21 cellular contexts compared by ENCODE assay signal in the genomic region with DNA sequence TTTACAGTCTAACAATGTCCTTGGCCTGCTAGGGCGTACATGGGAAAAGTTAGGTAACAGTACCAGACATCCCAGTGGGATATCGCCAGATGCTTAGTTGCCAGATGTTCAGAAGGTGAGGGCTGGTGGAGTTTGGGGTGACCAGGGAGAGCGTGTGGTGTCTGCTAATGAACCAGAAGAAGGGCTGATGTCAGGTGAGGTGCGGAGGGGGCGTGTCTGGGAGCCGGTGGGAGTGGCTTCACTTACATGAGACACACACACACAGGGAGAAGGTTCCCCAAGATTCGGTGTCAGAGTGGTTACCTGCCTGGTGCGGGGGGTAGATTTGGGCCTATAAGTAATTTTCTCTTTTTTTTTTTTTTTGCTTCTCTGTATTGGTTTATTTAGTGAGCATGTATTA. TPM values are rescaled to one million over a fixed set of nuclear protein-coding genes. Genes with fewer than 3 reads are reported as not detected.
DNase-seq lines count a peak whose midpoint lies in the region; ATAC-seq, FAIRE-seq and TF ChIP-seq lines count a peak whose summit lies in the region.
"Had no signal": no experiment of that assay in that cellular context is flagged by ENCODE, and none has a peak within 500 bp of the region (broad histone marks: within the 10 kb centered on the region; RNA-seq: fewer than 3 reads in every experiment).

No MANE protein-coding gene starts in this region.

- H3K36me3 ChIP-seq in K562 (ENCODE audit: control insufficient read depth, insufficient read depth, low read length), result peaks cover 26% of the 10 kb centered on the region; the same call in 2 of the 3 replicates
- H3K36me3 ChIP-seq: cardiac muscle cell, gastrocnemius medialis, thoracic aorta, WERI-Rb-1 had no signal

- H3K27me3 ChIP-seq in K562 (ENCODE audit: control insufficient read depth in 2 of 2, insufficient read depth in 2 of 2, low read length in 2 of 2), result no peaks in the 10 kb centered on the region
- H3K27me3 ChIP-seq: cardiac muscle cell, dorsolateral prefrontal cortex, gastrocnemius medialis had no signal

- no peak overlapping the region for H2AFZ ChIP-seq in K562 (ENCODE audit: low read depth, low read length)

- CTCF ChIA-PET in K562 (lab: Yijun Ruan, JAX; ENCODE audit: low intra/inter-chr PET ratio), result no interaction called here

- H3K27ac Mint-ChIP-seq in IgD-negative memory B cell (peak overlapping the region in 2 of 3 donors; percentile 18 to 44), type B pancreatic cell (peak overlapping the region; percentile 17), glutamatergic neuron (ENCODE audit: unreplicated experiment) (no peak overlapping the region)
- H3K27ac Mint-ChIP-seq: natural killer cell; stimulated activated naive B cell treated with anti-CD40 and anti-IgM and Interleukin-4, amounts not matched to agents 10 μg/mL and 1 μg/mL and 100 μg/mL, for 72 hours had no signal

- in situ Hi-C loops in K562 (cut with MboI), result no loop called here

- H3K4me1 ChIP-seq in K562 (replicated peaks in 1 of 2; ENCODE audit: control insufficient read depth in 2 of 2, insufficient read depth in 2 of 2, low read length in 2 of 2), result peaks cover 2 to 3% of the 10 kb centered on the region in 2 experiments; a peak in 3 of 5 replicates
- H3K4me1 ChIP-seq: gastrocnemius medialis had no signal

- FAIRE-seq in K562 (lab: Jason Lieb, UNC), result no peak
- FAIRE-seq: GM12892 had no signal

- TF ChIP-seq POLR2A in K562 (conservative IDR thresholded peaks at IDR 0.05), result no peak

- no peaks in the 10 kb centered on the region for H3K27me3 Mint-ChIP-seq in IgD-negative memory B cell
- no peaks in the 10 kb centered on the region for H3K27me3 Mint-ChIP-seq in type B pancreatic cell
- H3K27me3 Mint-ChIP-seq in glutamatergic neuron (ENCODE audit: unreplicated experiment), result peaks cover 3% of the 10 kb centered on the region

- H3K4me3 Mint-ChIP-seq in IgD-negative memory B cell, result no peak overlapping the region
- H3K4me3 Mint-ChIP-seq in type B pancreatic cell, result no peak overlapping the region
- H3K4me3 Mint-ChIP-seq in glutamatergic neuron (ENCODE audit: unreplicated experiment), result no peak overlapping the region
- H3K4me3 Mint-ChIP-seq: natural killer cell; stimulated activated naive B cell treated with anti-CD40 and anti-IgM and Interleukin-4, amounts not matched to agents 10 μg/mL and 1 μg/mL and 100 μg/mL, for 72 hours had no signal

- no peaks in the 10 kb centered on the region for H4K20me1 ChIP-seq in K562 (replicated peaks; ENCODE audit: control insufficient read depth, insufficient read depth, low read length)

- H3K4me1 Mint-ChIP-seq in IgD-negative memory B cell, result peaks cover 26 to 31% (median 30%) of the 10 kb centered on the region in 3 donors
- H3K4me1 Mint-ChIP-seq in type B pancreatic cell (ENCODE audit: unreplicated experiment), result peaks cover 12% of the 10 kb centered on the region
- H3K4me1 Mint-ChIP-seq in glutamatergic neuron (ENCODE audit: low read depth, unreplicated experiment), result no peaks in the 10 kb centered on the region
- H3K4me1 Mint-ChIP-seq: natural killer cell had no signal

- no peak overlapping the region for H3K27ac ChIP-seq in K562 (ENCODE audit: extremely low read depth, low read depth, low read length)
- H3K27ac ChIP-seq: cardiac muscle cell, gastrocnemius medialis, WERI-Rb-1 had no signal

- H3K9me3 Mint-ChIP-seq in IgD-negative memory B cell, result peaks cover 0 to 1% (median 0%) of the 10 kb centered on the region in 3 donors
- peaks cover 4% of the 10 kb centered on the region for H3K9me3 Mint-ChIP-seq in type B pancreatic cell
- peaks cover 2% of the 10 kb centered on the region for H3K9me3 Mint-ChIP-seq in glutamatergic neuron (ENCODE audit: unreplicated experiment)
- H3K9me3 Mint-ChIP-seq: natural killer cell had no signal

- H3K36me3 Mint-ChIP-seq in IgD-negative memory B cell (peaks cover 4% of the 10 kb centered on the region), type B pancreatic cell (peaks cover 14% of the 10 kb centered on the region), glutamatergic neuron (ENCODE audit: unreplicated experiment) (no peaks in the 10 kb centered on the region)
- H3K36me3 Mint-ChIP-seq: natural killer cell had no signal

- H3K9me1 ChIP-seq in K562 (ENCODE audit: control insufficient read depth, insufficient read depth, low read length), result no peaks in the 10 kb centered on the region

- TF ChIP-seq RAD21 in K562 (CRISPR knock-in tag; conservative IDR thresholded peaks at IDR 0.05 in 1 of 2, IDR thresholded peaks at IDR 0.05 in 1 of 2), result no peak

- H3K9ac ChIP-seq in K562 (ENCODE audit: insufficient read depth in 1 of 2, low read depth in 2 of 2, low read length in 2 of 2), result 0 out of 4 replicates have a peak overlapping the region, but pooled peaks of 1 of the 2 experiments have one; percentile 29

- peaks cover 3% of the 10 kb centered on the region; the same call in 1 of the 2 replicates for H3K9me3 ChIP-seq in K562 (replicated peaks; ENCODE audit: control insufficient read depth, insufficient read depth, low read depth, low read length)
- H3K9me3 ChIP-seq: gastrocnemius medialis, thoracic aorta had no signal

- TF ChIP-seq CTCF in K562 (IDR thresholded peaks at IDR 0.05 in 2 of 3, conservative IDR thresholded peaks at IDR 0.05 in 1 of 3; ENCODE audit: insufficient read depth in 2 of 3, low read depth in 1 of 3, low read length in 3 of 3) (no peak), type B pancreatic cell (conservative IDR thresholded peaks at IDR 0.05) (no peak), glutamatergic neuron (IDR thresholded peaks at IDR 0.05; ENCODE audit: partially characterized antibody, unreplicated experiment) (no peak)

- H3K4me2 ChIP-seq in K562 (ENCODE audit: insufficient read depth, low read length), result no peak overlapping the region

- BruUV-seq in K562 (replicated peaks; lab: Mats Ljungman, UMichigan), result no TSS peak

- POLR2A ChIA-PET in K562 (lab: Yijun Ruan, JAX), result no interaction called here

- peaks cover 44% of the 10 kb centered on the region for H3K79me2 ChIP-seq in K562 (ENCODE audit: control insufficient read depth, insufficient read depth, low read length)

- ATAC-seq in K562, result peak; percentile 38; the same call in 2 of the 3 replicates
- no peak for ATAC-seq in HG03521 (IDR thresholded peaks at IDR 0.05; ENCODE audit: unreplicated experiment)
- ATAC-seq in GM19467 (IDR thresholded peaks at IDR 0.05; ENCODE audit: unreplicated experiment), result no peak
- ATAC-seq: gastrocnemius medialis; natural killer cell; stimulated activated naive B cell treated with anti-CD40 and anti-IgM and Interleukin-4, amounts not matched to agents 10 μg/mL and 1 μg/mL and 100 μg/mL, for 72 hours had no signal

- WGBS in K562 (ENCODE audit: insufficient coverage, low coverage, missing lambda C conversion rate), result 92% methylated on average over 8 of the region's 8 CpGs

- no peak for TF ChIP-seq EP300 in K562 (IDR thresholded peaks at IDR 0.05; ENCODE audit: low read length)

- no peak overlapping the region for H3K4me3 ChIP-seq in K562
- H3K4me3 ChIP-seq: cardiac muscle cell, gastrocnemius medialis had no signal

- DNase-seq in K562 (ENCODE audit: extremely low read depth in 1 of 4, low spot score in 3 of 4) (peak in 2 of 4 experiments; percentile 45 to 51), islet precursor cell (peak; percentile 19), type B pancreatic cell (ENCODE audit: extremely low spot score, unreplicated experiment) (no peak), glutamatergic neuron (no peak)
- DNase-seq: activated CD4-positive, alpha-beta T cell treated with anti-CD3 and anti-CD28 coated beads, Interleukin-2, amount 50 U/mL, for 4 hours; activated gamma-delta T cell treated with Interleukin-2 at 50 U/mL for 16 hours; dorsolateral prefrontal cortex; gastrocnemius medialis; natural killer cell; NCI-H82; OCI-M1; posterior cingulate gyrus; stimulated activated naive B cell treated with anti-CD40 and anti-IgM and Interleukin-4, amounts not matched to agents 10 μg/mL and 1 μg/mL and 100 μg/mL, for 72 hours; T-helper 2 cell; WERI-Rb-1 had no signal

- intact Hi-C loops in K562 (cut with micrococcal nuclease), result no loop called here

TF ChIP-seq in K562, 482 proteins besides CTCF, POLR2A, EP300 and RAD21 (continues in another document):
- no peak for TF ChIP-seq SIN3B (IDR thresholded peaks at IDR 0.05; ENCODE audit: low read depth)
- TF ChIP-seq, protein P1, sequence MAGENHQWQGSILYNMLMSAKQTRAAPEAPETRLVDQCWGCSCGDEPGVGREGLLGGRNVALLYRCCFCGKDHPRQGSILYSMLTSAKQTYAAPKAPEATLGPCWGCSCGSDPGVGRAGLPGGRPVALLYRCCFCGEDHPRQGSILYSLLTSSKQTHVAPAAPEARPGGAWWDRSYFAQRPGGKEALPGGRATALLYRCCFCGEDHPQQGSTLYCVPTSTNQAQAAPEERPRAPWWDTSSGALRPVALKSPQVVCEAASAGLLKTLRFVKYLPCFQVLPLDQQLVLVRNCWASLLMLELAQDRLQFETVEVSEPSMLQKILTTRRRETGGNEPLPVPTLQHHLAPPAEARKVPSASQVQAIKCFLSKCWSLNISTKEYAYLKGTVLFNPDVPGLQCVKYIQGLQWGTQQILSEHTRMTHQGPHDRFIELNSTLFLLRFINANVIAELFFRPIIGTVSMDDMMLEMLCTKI (IDR thresholded peaks at IDR 0.05; ENCODE audit: partially characterized antibody), result no peak

RNA-seq across cellular contexts. Expression of a gene that starts 12.2 kb away (rescaled TPM):
- polyA plus RNA-seq in IgD-negative memory B cell, result 192 TPM
- total RNA-seq in K562 (2011; cell fraction: chromatin; rRNA removed; ENCODE audit: low replicate concordance), result 62.1 and 65.0 TPM in 2 replicates
- total RNA-seq in K562 (2011; cell fraction: nucleolus; rRNA removed), result 26.5 and 31.9 TPM in 2 replicates
- total RNA-seq in K562 (2011; cell fraction: nucleoplasm; rRNA removed), result 43.2 and 112 TPM in 2 replicates
- 34.9 and 43.1 TPM in 2 replicates for total RNA-seq in K562 (2014; rRNA removed)
- 44.1 and 51.7 TPM in 2 replicates for total RNA-seq in K562 (2014; rRNA removed; fragmentation: Illumina TruSeq; extraction: Trizol)
- 36.8 and 41.3 TPM in 2 replicates for total RNA-seq in K562 (2015; rRNA removed; fragmentation: Illumina TruSeq; extraction: Trizol)
- 57.7 and 66.1 TPM in 2 replicates for total RNA-seq in K562 (2021)
- 32.8 and 70.4 TPM in 2 replicates for polyA plus RNA-seq in K562 (2011; rRNA removed)
- polyA plus RNA-seq in K562 (2011; cell fraction: cytosol; rRNA removed), result 26.1 and 28.8 TPM in 2 replicates
- 33.7 and 65.3 TPM in 2 replicates for polyA plus RNA-seq in K562 (2011; cell fraction: nucleus; rRNA removed)
- polyA plus RNA-seq in K562 (2012), result 37.3 and 45.1 TPM in 2 replicates
- 47.9 and 50.9 TPM in 2 replicates for polyA plus RNA-seq in K562 (2014; fragmentation: Illumina TruSeq; extraction: Trizol)
- polyA plus RNA-seq in K562 (2014; fragmentation: Nextera tagmentation; extraction: Ambion mirVana), result 10 to 100 TPM; 20.7 to 25.6 TPM
- 25.6 and 29.0 TPM in 2 replicates for polyA plus RNA-seq in K562 (2014; rRNA removed)
- polyA minus RNA-seq in K562 (2011; rRNA and poly(A)+ RNA removed), result 89.7 and 166 TPM in 2 replicates
- 27.4 and 41.0 TPM in 2 replicates for polyA minus RNA-seq in K562 (2011; cell fraction: cytosol; rRNA and poly(A)+ RNA removed)
- 32.4 and 49.9 TPM in 2 replicates for polyA minus RNA-seq in K562 (2011; cell fraction: nucleus; rRNA and poly(A)+ RNA removed)
- total RNA-seq in type B pancreatic cell (ENCODE audit: low replicate concordance), result 8.9 and 19.7 TPM in 2 replicates
- 4.1 TPM for total RNA-seq in glutamatergic neuron (ENCODE audit: unreplicated experiment)
